In the genomic region with DNA sequence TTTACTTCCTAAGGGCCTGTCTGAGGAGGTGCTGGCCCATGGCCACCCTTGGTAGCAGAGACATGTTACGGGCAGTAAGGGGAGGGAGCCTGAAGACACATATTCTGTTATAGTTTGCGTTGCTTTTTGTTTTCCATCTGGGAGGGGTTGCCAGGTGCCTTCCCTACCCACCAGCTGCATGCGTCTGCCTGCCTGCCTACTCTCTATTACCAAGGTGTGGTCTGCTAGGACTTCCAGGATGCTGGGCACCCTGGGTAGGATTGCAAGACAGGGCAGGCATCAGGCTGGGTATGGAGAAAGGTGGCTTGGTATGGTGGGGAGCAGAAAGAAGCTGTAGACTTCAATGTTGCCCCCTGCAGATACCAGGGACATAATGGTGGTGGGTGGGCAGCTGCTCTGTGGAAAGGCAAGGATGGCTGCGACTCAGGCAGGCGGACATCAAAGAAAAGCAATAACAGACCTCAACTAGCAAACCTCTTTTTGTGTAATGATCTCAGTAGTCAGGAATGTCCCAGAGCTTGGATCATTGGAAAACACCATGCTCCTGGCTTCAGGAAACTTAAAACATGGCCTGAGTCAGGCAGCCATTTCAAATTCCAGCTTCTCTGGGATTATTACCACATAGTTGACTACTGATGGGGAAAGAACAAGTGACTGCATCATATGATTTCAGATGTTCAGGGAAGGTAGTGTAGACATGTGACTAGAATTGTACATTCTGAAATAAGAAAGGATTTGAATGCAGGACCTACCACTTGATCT, we compare ENCODE assay signal across 15 cellular contexts.
DNase-seq lines count a peak whose midpoint lies in the region; ATAC-seq, FAIRE-seq and TF ChIP-seq lines count a peak whose summit lies in the region.
"Had no signal": no experiment of that assay in that cellular context is flagged by ENCODE, and none has a peak within 500 bp of the region (broad histone marks: within the 10 kb centered on the region; RNA-seq: fewer than 3 reads in every experiment).

No MANE protein-coding gene starts in this region.

- H3K9ac ChIP-seq in neural progenitor cell: no peak overlapping the region

- no peak overlapping the region for H3K27ac ChIP-seq in neural progenitor cell
- H3K27ac ChIP-seq: C4-2B, upper lobe of right lung had no signal

- H3K9me3 Mint-ChIP-seq in neural progenitor cell: no peaks in the 10 kb centered on the region
- peaks cover 5% of the 10 kb centered on the region for H3K9me3 Mint-ChIP-seq in activated CD4-positive, alpha-beta memory T cell treated with anti-CD3 and anti-CD28 coated beads, Interleukin-2, amount 10 ng/mL, durations not matched to agents 7 days and 5 days
- H3K9me3 Mint-ChIP-seq: activated naive CD4-positive, alpha-beta T cell treated with anti-CD3 and anti-CD28 coated beads, Interleukin-2, amount 10 ng/mL, durations not matched to agents 7 days and 5 days; T-helper 2 cell treated with Interferon-gamma antibody and Interleukin-4, amounts not matched to agents 5 μg/mL and 100 μg/mL, for 36 hours had no signal

- H3K4me3 ChIP-seq in neural progenitor cell: no peak overlapping the region
- H3K4me3 ChIP-seq: upper lobe of right lung had no signal

- H4K20me1 ChIP-seq in neural progenitor cell (ENCODE audit: low read depth): no peaks in the 10 kb centered on the region

- H3K4me2 ChIP-seq in neural progenitor cell: no peak overlapping the region

- H3K9me3 ChIP-seq in neural progenitor cell (ENCODE audit: low read depth): no peaks in the 10 kb centered on the region
- H3K9me3 ChIP-seq: upper lobe of right lung had no signal

- peak; percentile 88 for FAIRE-seq in RCC 7860 (lab: Jason Lieb, UNC)

- no peak overlapping the region for H3K27ac Mint-ChIP-seq in neural progenitor cell
- no peak overlapping the region for H3K27ac Mint-ChIP-seq in activated CD4-positive, alpha-beta memory T cell treated with anti-CD3 and anti-CD28 coated beads, Interleukin-2, amount 10 ng/mL, durations not matched to agents 7 days and 5 days
- H3K27ac Mint-ChIP-seq: activated naive CD4-positive, alpha-beta T cell treated with anti-CD3 and anti-CD28 coated beads, Interleukin-2, amount 10 ng/mL, durations not matched to agents 7 days and 5 days; T-helper 2 cell treated with Interferon-gamma antibody and Interleukin-4, amounts not matched to agents 5 μg/mL and 100 μg/mL, for 36 hours had no signal

- TF ChIP-seq CTCF in neural progenitor cell (IDR thresholded peaks at IDR 0.05): no peak

- H3F3A ChIP-seq in neural progenitor cell (ENCODE audit: low read depth): no peaks in the 10 kb centered on the region

- H3K36me3 ChIP-seq in neural progenitor cell: no peaks in the 10 kb centered on the region
- H3K36me3 ChIP-seq: upper lobe of right lung had no signal

- H3K79me2 ChIP-seq in neural progenitor cell (ENCODE audit: low read depth): no peaks in the 10 kb centered on the region

- peak; percentile 58 for DNase-seq in EH (ENCODE audit: low read depth)
- DNase-seq in RCC 7860 (ENCODE audit: low spot score): peak; percentile 90
- peak; percentile 49 for DNase-seq in fibroblast of gingiva (ENCODE audit: low read depth)
- no peak for DNase-seq in neural progenitor cell (ENCODE audit: low spot score)
- DNase-seq in activated gamma-delta T cell (lab: John Stamatoyannopoulos, UW): no peak
- no peak for DNase-seq in activated CD4-positive, alpha-beta memory T cell treated with anti-CD3 and anti-CD28 coated beads, Interleukin-2, amount 10 ng/mL, durations not matched to agents 7 days and 5 days
- DNase-seq in medulla oblongata (ENCODE audit: extremely low spot score): no peak
- DNase-seq: activated CD8-positive, alpha-beta memory T cell treated with anti-CD3 and anti-CD28 coated beads for 24 hours; activated naive CD4-positive, alpha-beta T cell treated with anti-CD3 and anti-CD28 coated beads, Interleukin-2, amount 10 ng/mL, durations not matched to agents 7 days and 5 days; cortex of kidney; NCI-H1694; upper lobe of right lung had no signal

- peaks cover 6% of the 10 kb centered on the region for H3K27me3 Mint-ChIP-seq in neural progenitor cell (ENCODE audit: insufficient read depth, low read depth)
- H3K27me3 Mint-ChIP-seq in activated CD4-positive, alpha-beta memory T cell treated with anti-CD3 and anti-CD28 coated beads, Interleukin-2, amount 10 ng/mL, durations not matched to agents 7 days and 5 days: peaks cover 16% of the 10 kb centered on the region

- peak overlapping the region; percentile 13 for H2AFZ ChIP-seq in neural progenitor cell (replicated peaks)

- ATAC-seq in HG03097 (IDR thresholded peaks at IDR 0.05; ENCODE audit: low FRiP score, unreplicated experiment): no peak
- ATAC-seq: upper lobe of right lung had no signal

- CTCF ChIA-PET in activated CD4-positive, alpha-beta memory T cell treated with anti-CD3 and anti-CD28 coated beads, Interleukin-2, amount 10 ng/mL, durations not matched to agents 7 days and 5 days (lab: Charles Lee): interaction anchor here (1.2 kb wide), 1 partner anchor 19 kb away, joined by 3 read pairs; no protein-coding TSS in a partner anchor

- peaks cover 3% of the 10 kb centered on the region for H3K4me1 Mint-ChIP-seq in neural progenitor cell
- H3K4me1 Mint-ChIP-seq in activated CD4-positive, alpha-beta memory T cell treated with anti-CD3 and anti-CD28 coated beads, Interleukin-2, amount 10 ng/mL, durations not matched to agents 7 days and 5 days: peaks cover 4% of the 10 kb centered on the region
- H3K4me1 Mint-ChIP-seq: activated naive CD4-positive, alpha-beta T cell treated with anti-CD3 and anti-CD28 coated beads, Interleukin-2, amount 10 ng/mL, durations not matched to agents 7 days and 5 days had no signal

- peaks cover 6% of the 10 kb centered on the region for H3K4me1 ChIP-seq in neural progenitor cell
- H3K4me1 ChIP-seq: upper lobe of right lung had no signal

- H3K4me3 Mint-ChIP-seq in neural progenitor cell: no peak overlapping the region
- no peak overlapping the region for H3K4me3 Mint-ChIP-seq in activated CD4-positive, alpha-beta memory T cell treated with anti-CD3 and anti-CD28 coated beads, Interleukin-2, amount 10 ng/mL, durations not matched to agents 7 days and 5 days
- H3K4me3 Mint-ChIP-seq: activated naive CD4-positive, alpha-beta T cell treated with anti-CD3 and anti-CD28 coated beads, Interleukin-2, amount 10 ng/mL, durations not matched to agents 7 days and 5 days; T-helper 2 cell treated with Interferon-gamma antibody and Interleukin-4, amounts not matched to agents 5 μg/mL and 100 μg/mL, for 36 hours had no signal

- no peaks in the 10 kb centered on the region for H3K27me3 ChIP-seq in neural progenitor cell
- H3K27me3 ChIP-seq: upper lobe of right lung had no signal

- no peaks in the 10 kb centered on the region for H3K36me3 Mint-ChIP-seq in neural progenitor cell
- no peaks in the 10 kb centered on the region for H3K36me3 Mint-ChIP-seq in activated CD4-positive, alpha-beta memory T cell treated with anti-CD3 and anti-CD28 coated beads, Interleukin-2, amount 10 ng/mL, durations not matched to agents 7 days and 5 days (ENCODE audit: low read depth)
- H3K36me3 Mint-ChIP-seq: activated naive CD4-positive, alpha-beta T cell treated with anti-CD3 and anti-CD28 coated beads, Interleukin-2, amount 10 ng/mL, durations not matched to agents 7 days and 5 days had no signal

- POLR2A ChIA-PET in activated CD4-positive, alpha-beta memory T cell treated with anti-CD3 and anti-CD28 coated beads, Interleukin-2, amount 10 ng/mL, durations not matched to agents 7 days and 5 days (lab: Charles Lee): no interaction called here

Comparison
In these comparisons a context has a peak if more than half of its experiments do, and no peak if none do; other contexts are left out.
1. DNase-seq: peak in EH (single experiment), RCC 7860 (single experiment) and fibroblast of gingiva (single experiment); none in neural progenitor cell (single experiment), activated gamma-delta T cell (single experiment), activated CD4-positive, alpha-beta memory T cell treated with anti-CD3 and anti-CD28 coated beads, Interleukin-2, amount 10 ng/mL, durations not matched to agents 7 days and 5 days (single experiment) and medulla oblongata (single experiment).